In the genomic region with DNA sequence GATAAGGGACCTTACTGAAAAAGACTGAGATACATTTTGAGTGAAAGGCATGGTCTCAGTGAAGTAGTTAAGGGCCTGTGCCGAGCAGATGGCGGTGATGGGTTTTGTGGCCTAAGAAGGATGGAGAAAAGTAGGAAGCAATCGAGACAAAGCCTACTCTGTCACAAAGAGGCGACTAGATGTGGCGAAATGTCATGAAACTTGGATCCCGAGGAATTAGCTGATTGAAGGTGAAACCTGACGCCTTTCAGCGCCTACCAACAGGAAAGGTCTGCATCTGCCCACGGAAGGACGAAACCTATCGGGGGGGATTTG, we compare ENCODE assay signal across 8 cellular contexts. TPM values are rescaled to one million over a fixed set of nuclear protein-coding genes. Genes with fewer than 3 reads are reported as not detected.
DNase-seq lines count a peak whose midpoint lies in the region; ATAC-seq and TF ChIP-seq lines count a peak whose summit lies in the region.

No MANE protein-coding gene starts in this region.

- peaks cover under 1% of the 10 kb centered on the region for H3K79me1 ChIP-seq in neuronal stem cell (ENCODE audit: low read depth, low read length)

- peaks cover 21% of the 10 kb centered on the region for H3K4me1 Mint-ChIP-seq in activated CD4-positive, alpha-beta T cell treated with anti-CD3 and anti-CD28 coated beads for 36 hours

- H2BK5ac ChIP-seq in neuronal stem cell (ENCODE audit: low read length): no peak overlapping the region

- H3K27ac ChIP-seq in OCI-LY3 (ENCODE audit: low read length) (peak overlapping the region; percentile 70), epithelial cell of prostate (peak overlapping the region; percentile 92), neuronal stem cell (replicated peaks; ENCODE audit: low read length) (peak overlapping the region; percentile 83)

- H4K91ac ChIP-seq in neuronal stem cell (ENCODE audit: low read depth, low read length, poor library complexity): no peak overlapping the region

- H2BK12ac ChIP-seq in neuronal stem cell (ENCODE audit: low read length): no peak overlapping the region

- H3K9me3 ChIP-seq in OCI-LY3 (ENCODE audit: insufficient read depth, low read length) (no peaks in the 10 kb centered on the region), neuronal stem cell (replicated peaks in 1 of 2; ENCODE audit: control insufficient read depth in 2 of 2, insufficient read depth in 1 of 2, low read depth in 1 of 2, low read length in 2 of 2) (no peaks in the 10 kb centered on the region)

- peaks cover 30% of the 10 kb centered on the region for H4K20me1 ChIP-seq in OCI-LY3 (ENCODE audit: insufficient read depth, low read length)

- H3K4me1 ChIP-seq in OCI-LY3 (ENCODE audit: low read length): peaks cover 24% of the 10 kb centered on the region
- H3K4me1 ChIP-seq in neuronal stem cell (ENCODE audit: control insufficient read depth in 2 of 2, insufficient read depth in 1 of 2, low read depth in 1 of 2, low read length in 2 of 2): peaks cover 3 to 11% of the 10 kb centered on the region in 2 donors

- no peaks in the 10 kb centered on the region for H3K27me3 Mint-ChIP-seq in activated CD4-positive, alpha-beta T cell treated with anti-CD3 and anti-CD28 coated beads for 36 hours

- no CpG with 5 or more reads among the region's 11 CpGs for WGBS in neuronal stem cell (ENCODE audit: extremely low coverage in 2 of 2, insufficient read length in 2 of 2, insufficient replicate concordance in 1 of 2), 2 donors

- peak overlapping the region; percentile 96 for H3K9ac ChIP-seq in OCI-LY3 (ENCODE audit: low read length)
- peak overlapping the region; percentile 85 for H3K9ac ChIP-seq in neuronal stem cell (ENCODE audit: low read depth, low read length, poor library complexity)

- H2BK120ac ChIP-seq in neuronal stem cell (ENCODE audit: low read depth, low read length): no peak overlapping the region

- no peak overlapping the region for H4K8ac ChIP-seq in neuronal stem cell (ENCODE audit: low read depth, low read length)

- no peak for DNase-seq in activated CD4-positive, alpha-beta T cell treated with anti-CD3 and anti-CD28 coated beads for 36 hours
- no peak for DNase-seq in activated CD4-positive, alpha-beta T cell treated with anti-CD3 and anti-CD28 coated beads for 4 hours
- no peak for DNase-seq in epithelial cell of prostate (ENCODE audit: low read depth, low spot score)
- DNase-seq in neuronal stem cell (ENCODE audit: low spot score): no peak
- DNase-seq in NCI-H524 treated with DMSO at 0.1 percent for 48 hours (lab: John Stamatoyannopoulos, UW): no peak
- no peak for DNase-seq in activated CD4-positive, alpha-beta T cell treated with anti-CD3 and anti-CD28 coated beads, Interleukin-2, amount 50 U/mL, for 48 hours

- H3K4me2 ChIP-seq in OCI-LY3 (ENCODE audit: low read length) (peak overlapping the region; percentile 99), neuronal stem cell (ENCODE audit: insufficient read depth, low read length, poor library complexity, severe bottlenecking) (peak overlapping the region; percentile 39)

- no peak overlapping the region for H2BK15ac ChIP-seq in neuronal stem cell (ENCODE audit: low read length)

- H3K36me3 ChIP-seq in OCI-LY3 (replicated peaks; ENCODE audit: low read depth, low read length) (peaks cover 18% of the 10 kb centered on the region), neuronal stem cell (replicated peaks in 1 of 2; ENCODE audit: control insufficient read depth in 2 of 2, insufficient read depth in 2 of 2, low read length in 2 of 2) (peaks cover 2 to 26% of the 10 kb centered on the region in 2 donors)

- H2AK5ac ChIP-seq in neuronal stem cell (ENCODE audit: low read depth, low read length): no peak overlapping the region

- H3K4me3 Mint-ChIP-seq in activated CD4-positive, alpha-beta T cell treated with anti-CD3 and anti-CD28 coated beads for 36 hours: peak overlapping the region; percentile 87

- CTCF ChIA-PET in activated CD4-positive, alpha-beta T cell treated with anti-CD3 and anti-CD28 coated beads for 36 hours (lab: Charles Lee): interaction anchor here (0.6 to 1.4 kb wide), 8 partner anchors 9 to 288 kb away, joined by 3 to 7 read pairs (median 3); no protein-coding TSS in a partner anchor

- H3K27me3 ChIP-seq in OCI-LY3 (ENCODE audit: low read depth, low read length) (no peaks in the 10 kb centered on the region), neuronal stem cell (ENCODE audit: control insufficient read depth in 3 of 3, insufficient read depth in 3 of 3, low read depth in 1 of 3, low read length in 3 of 3) (no peaks in the 10 kb centered on the region)

- H2AFZ ChIP-seq in OCI-LY3 (ENCODE audit: low read depth, low read length) (peak overlapping the region; percentile 71; the same call in 1 of the 2 replicates), neuronal stem cell (ENCODE audit: low read length) (peak overlapping the region; percentile 89)

- no peaks in the 10 kb centered on the region for H3K9me3 Mint-ChIP-seq in activated CD4-positive, alpha-beta T cell treated with anti-CD3 and anti-CD28 coated beads for 36 hours (ENCODE audit: low read depth)

- H3K4ac ChIP-seq in neuronal stem cell (ENCODE audit: low read length): no peak overlapping the region

- H3K23ac ChIP-seq in neuronal stem cell (ENCODE audit: low read depth, low read length, poor library complexity): peak overlapping the region; percentile 99

- H3K18ac ChIP-seq in neuronal stem cell (ENCODE audit: low read length): peak overlapping the region; percentile 68

- H3K27ac Mint-ChIP-seq in activated CD4-positive, alpha-beta T cell treated with anti-CD3 and anti-CD28 coated beads for 36 hours: peak overlapping the region; percentile 93

- H3K4me3 ChIP-seq in OCI-LY3 (ENCODE audit: low read length) (peak overlapping the region; percentile 91), neuronal stem cell (ENCODE audit: low read length in 2 of 2) (peak overlapping the region; percentile 76 to 80)

- POLR2A ChIA-PET in activated CD4-positive, alpha-beta T cell treated with anti-CD3 and anti-CD28 coated beads for 36 hours (lab: Charles Lee): interaction anchor here (0.6 to 1.7 kb wide), 17 partner anchors 9 to 613 kb away, joined by 3 to 11 read pairs (median 4); a partner anchor contains a TSS

- intact Hi-C loops in activated CD4-positive, alpha-beta T cell treated with anti-CD3 and anti-CD28 coated beads for 36 hours (cut with DNase I, micrococcal nuclease): loop anchor here (2.0 to 10.0 kb wide), 4 partner anchors 146 to 624 kb away; a partner anchor contains a TSS

- peaks cover 52% of the 10 kb centered on the region for H3K79me2 ChIP-seq in OCI-LY3 (ENCODE audit: low read length)

- TF ChIP-seq CTCF in OCI-LY3 (IDR thresholded peaks at IDR 0.05; ENCODE audit: low read depth, low read length): no peak

- ATAC-seq in activated CD4-positive, alpha-beta T cell treated with anti-CD3 and anti-CD28 coated beads for 36 hours: no peak
- no peak for ATAC-seq in HG03108 (IDR thresholded peaks at IDR 0.05; ENCODE audit: unreplicated experiment)

- no peak overlapping the region for H3K14ac ChIP-seq in neuronal stem cell (ENCODE audit: low read length)

- H3K36me3 Mint-ChIP-seq in activated CD4-positive, alpha-beta T cell treated with anti-CD3 and anti-CD28 coated beads for 36 hours (ENCODE audit: low read depth): peaks cover 16% of the 10 kb centered on the region

RNA-seq across cellular contexts. Expression of a gene that starts 0.5 kb away (rescaled TPM):
- 10 to 100 TPM; 36.0 to 39.3 TPM for total RNA-seq in activated CD4-positive, alpha-beta T cell treated with anti-CD3 and anti-CD28 coated beads for 36 hours
- polyA plus RNA-seq in neuronal stem cell (2013, experiment 1 of 2): 18.4 TPM
- 17.8 TPM for polyA plus RNA-seq in neuronal stem cell (2013, experiment 2 of 2)

RNA-seq across cellular contexts. Expression of a gene that starts 42.8 kb away (rescaled TPM):
- 100 to 1,000 TPM; 100 to 107 TPM for total RNA-seq in activated CD4-positive, alpha-beta T cell treated with anti-CD3 and anti-CD28 coated beads for 36 hours
- 23.1 TPM for polyA plus RNA-seq in neuronal stem cell (2013, experiment 1 of 2)
- polyA plus RNA-seq in neuronal stem cell (2013, experiment 2 of 2): 22.2 TPM
